In genomic region chr6:15504581-15505350, GRCh38 we compare ENCODE assay signal across 9 cellular contexts.
DNase-seq lines count a peak whose midpoint lies in the region; ATAC-seq and TF ChIP-seq lines count a peak whose summit lies in the region.
"Had no signal": no experiment of that assay in that cellular context is flagged by ENCODE, and none has a peak within 500 bp of the region (broad histone marks: within the 10 kb centered on the region; RNA-seq: fewer than 3 reads in every experiment).

No MANE protein-coding gene starts in this region.

- TF ChIP-seq EP300 in ovary (IDR thresholded peaks at IDR 0.05), result no peak

- peaks cover 2% of the 10 kb centered on the region for H3K4me1 Mint-ChIP-seq in T-helper 1 cell treated with Interleukin-12 subunit alpha and Interleukin-12 subunit beta and Interleukin-4 antibody, amounts not matched to agents 30 μg/mL and 1 μg/mL, for 36 hours (ENCODE audit: low read depth)
- H3K4me1 Mint-ChIP-seq in T-cell, result no peaks in the 10 kb centered on the region
- peaks cover 2% of the 10 kb centered on the region for H3K4me1 Mint-ChIP-seq in activated T-cell treated with anti-CD3 and anti-CD28 coated beads, Interleukin-2, amount 50 U/mL, for 4 hours (ENCODE audit: low read depth)

- peaks cover 19% of the 10 kb centered on the region for H3K4me1 ChIP-seq in ovary (ENCODE audit: insufficient read depth)

- TF ChIP-seq CTCF in fibroblast of pulmonary artery (IDR thresholded peaks at IDR 0.05; ENCODE audit: low read length, missing control alignments) (peak; percentile 9), ovary (IDR thresholded peaks at IDR 0.05) (no peak)

- WGBS in ovary, 3 donors, result 2 to 5% (median 4%) methylated on average over 26 of the region's 26 CpGs

- H3K27ac ChIP-seq in ovary, result peak overlapping the region; percentile 0 to 58

- no peak overlapping the region for H3K4me3 Mint-ChIP-seq in T-helper 1 cell treated with Interleukin-12 subunit alpha and Interleukin-12 subunit beta and Interleukin-4 antibody, amounts not matched to agents 30 μg/mL and 1 μg/mL, for 36 hours
- no peak overlapping the region for H3K4me3 Mint-ChIP-seq in T-cell
- H3K4me3 Mint-ChIP-seq in activated T-cell treated with anti-CD3 and anti-CD28 coated beads, Interleukin-2, amount 50 U/mL, for 4 hours, result no peak overlapping the region
- H3K4me3 Mint-ChIP-seq: B cell had no signal

- intact Hi-C loops in ovary (cut with DNase I), result loop anchor here in 1 of 4 donors (10.0 kb wide), 1 partner anchor 250 kb away; no protein-coding TSS in a partner anchor

- peak overlapping the region; percentile 9 for H3K27ac Mint-ChIP-seq in T-helper 1 cell treated with Interleukin-12 subunit alpha and Interleukin-12 subunit beta and Interleukin-4 antibody, amounts not matched to agents 30 μg/mL and 1 μg/mL, for 36 hours
- peak overlapping the region in 1 of 2 donors; percentile 9 for H3K27ac Mint-ChIP-seq in T-cell
- H3K27ac Mint-ChIP-seq: B cell had no signal

- TF ChIP-seq POLR2A in ovary (IDR thresholded peaks at IDR 0.05), result no peak

- H3K27me3 ChIP-seq in ovary, result no peaks in the 10 kb centered on the region

- no peaks in the 10 kb centered on the region for H3K36me3 ChIP-seq in ovary

- no peaks in the 10 kb centered on the region for H3K9me3 Mint-ChIP-seq in T-helper 1 cell treated with Interleukin-12 subunit alpha and Interleukin-12 subunit beta and Interleukin-4 antibody, amounts not matched to agents 30 μg/mL and 1 μg/mL, for 36 hours
- H3K9me3 Mint-ChIP-seq in T-cell, result no peaks in the 10 kb centered on the region
- H3K9me3 Mint-ChIP-seq in activated T-cell treated with anti-CD3 and anti-CD28 coated beads, Interleukin-2, amount 50 U/mL, for 4 hours, result no peaks in the 10 kb centered on the region

- ATAC-seq in T-cell (replicated peaks in 1 of 4) (no peak), HG03521 (IDR thresholded peaks at IDR 0.05; ENCODE audit: unreplicated experiment) (no peak)
- ATAC-seq in activated T-cell treated with anti-CD3 and anti-CD28 coated beads, Interleukin-2, amount 50 U/mL, for 4 hours, result no peak

- CTCF ChIA-PET in T-cell (lab: Charles Lee), result no interaction called here

- no peaks in the 10 kb centered on the region for H3K27me3 Mint-ChIP-seq in T-helper 1 cell treated with Interleukin-12 subunit alpha and Interleukin-12 subunit beta and Interleukin-4 antibody, amounts not matched to agents 30 μg/mL and 1 μg/mL, for 36 hours (ENCODE audit: low read depth)
- no peaks in the 10 kb centered on the region for H3K27me3 Mint-ChIP-seq in T-cell
- H3K27me3 Mint-ChIP-seq in activated T-cell treated with anti-CD3 and anti-CD28 coated beads, Interleukin-2, amount 50 U/mL, for 4 hours (ENCODE audit: low read depth), result no peaks in the 10 kb centered on the region
- H3K27me3 Mint-ChIP-seq: B cell had no signal

- DNase-seq in T-helper 1 cell, result no peak
- peak; percentile 58 to 86 for DNase-seq in SHP77 (lab: John Stamatoyannopoulos, UW)
- DNase-seq in fibroblast of pulmonary artery (ENCODE audit: low read depth), result peak; percentile 99
- peak; percentile 79 to 86 (median 83) for DNase-seq in ovary
- DNase-seq in T-cell, result no peak
- no peak for DNase-seq in activated T-cell treated with anti-CD3 and anti-CD28 coated beads, Interleukin-2, amount 50 U/mL, for 4 hours

- H3K9me3 ChIP-seq in ovary, result no peaks in the 10 kb centered on the region

- peaks cover 22% of the 10 kb centered on the region for H3K36me3 Mint-ChIP-seq in T-helper 1 cell treated with Interleukin-12 subunit alpha and Interleukin-12 subunit beta and Interleukin-4 antibody, amounts not matched to agents 30 μg/mL and 1 μg/mL, for 36 hours (ENCODE audit: low read depth)
- H3K36me3 Mint-ChIP-seq in T-cell, result peaks cover 47% of the 10 kb centered on the region
- H3K36me3 Mint-ChIP-seq in activated T-cell treated with anti-CD3 and anti-CD28 coated beads, Interleukin-2, amount 50 U/mL, for 4 hours (ENCODE audit: insufficient read depth), result peaks cover 53% of the 10 kb centered on the region

- POLR2A ChIA-PET in T-cell (lab: Charles Lee), result interaction anchor here in 1 of 2 donors (0.7 kb wide), 1 partner anchor 34 kb away, joined by 3 read pairs; no protein-coding TSS in a partner anchor

- H3K4me3 ChIP-seq in fibroblast of pulmonary artery (replicated peaks; ENCODE audit: low read depth, low read length) (peak overlapping the region; percentile 38), ovary (peak overlapping the region; percentile 29)

Comparison
In these comparisons a context has a peak if more than half of its experiments do, and no peak if none do; other contexts are left out.
1. DNase-seq: peak in SHP77 (2 of 2), fibroblast of pulmonary artery (single experiment) and ovary (5 of 5); none in T-helper 1 cell (0 of 5), T-cell (0 of 34) and activated T-cell treated with anti-CD3 and anti-CD28 coated beads, Interleukin-2, amount 50 U/mL, for 4 hours (single experiment).